ENCODE assay signal across 9 cellular contexts in genomic region chr11:121446752-121447156, GRCh38. TPM values are rescaled to one million over a fixed set of nuclear protein-coding genes. Genes with fewer than 3 reads are reported as not detected.
DNase-seq lines count a peak whose midpoint lies in the region; ATAC-seq, FAIRE-seq and TF ChIP-seq lines count a peak whose summit lies in the region.
"Had no signal": no experiment of that assay in that cellular context is flagged by ENCODE, and none has a peak within 500 bp of the region (broad histone marks: within the 10 kb centered on the region; RNA-seq: fewer than 3 reads in every experiment).

No MANE protein-coding gene starts in this region.

- no peak overlapping the region for H2BK12ac ChIP-seq in H9 (ENCODE audit: insufficient read length, low read depth, low read length)

- ATAC-seq in activated B cell treated with CpG ODN at 0.5 μM for 24 hours (ENCODE audit: low read depth) (peak; percentile 49), memory B cell (ENCODE audit: low read depth) (no peak), HG03442 (IDR thresholded peaks at IDR 0.05; ENCODE audit: unreplicated experiment) (no peak)

- no peak overlapping the region for H2BK20ac ChIP-seq in H9 (ENCODE audit: low read depth, low read length, poor library complexity, severe bottlenecking)

- no CpG with 5 or more reads among the region's 4 CpGs for WGBS in H9 (ENCODE audit: extremely low coverage, insufficient read length, low lambda C conversion rate)

- no peaks in the 10 kb centered on the region for H3K9me3 ChIP-seq in DOHH2 (ENCODE audit: control insufficient read depth, insufficient read depth, low read length)
- no peaks in the 10 kb centered on the region for H3K9me3 ChIP-seq in H9 (ENCODE audit: control insufficient read depth, low read depth, low read length)

- H3K79me2 ChIP-seq in DOHH2 (ENCODE audit: control insufficient read depth, low read length), result peaks cover 18% of the 10 kb centered on the region
- H3K79me2 ChIP-seq in H9 (ENCODE audit: insufficient read depth, low read length), result no peaks in the 10 kb centered on the region

- no peak for TF ChIP-seq POLR2A in H54 (IDR thresholded peaks at IDR 0.05; ENCODE audit: low read depth, low read length)

- H2AFZ ChIP-seq in H9 (ENCODE audit: low read length), result no peak overlapping the region

- H3K4me2 ChIP-seq in DOHH2 (ENCODE audit: low read length) (peak overlapping the region; percentile 84), H9 (ENCODE audit: insufficient read depth, insufficient read length, low read length) (no peak overlapping the region)

- intact Hi-C loops in activated B cell treated with CpG ODN at 0.5 μM for 24 hours (cut with micrococcal nuclease), result loop anchor here (1.0 kb wide), 1 partner anchor 144 kb away; no protein-coding TSS in a partner anchor

- peaks cover 60% of the 10 kb centered on the region for H3F3A ChIP-seq in DOHH2 (ENCODE audit: control insufficient read depth, insufficient read depth)

- H3K27me3 ChIP-seq in DOHH2 (ENCODE audit: control insufficient read depth, low read length) (no peaks in the 10 kb centered on the region), H9 (ENCODE audit: insufficient read depth, low read length) (no peaks in the 10 kb centered on the region)

- no peaks in the 10 kb centered on the region for H3K23me2 ChIP-seq in H9 (ENCODE audit: insufficient read length, low read depth, low read length, poor library complexity, severe bottlenecking)

- H2BK5ac ChIP-seq in H9 (ENCODE audit: insufficient read length, low read length), result no peak overlapping the region

- H3K9ac ChIP-seq in H9 (ENCODE audit: extremely low read depth, insufficient read length, low read length), result no peak overlapping the region

- no peak overlapping the region for H2BK15ac ChIP-seq in H9 (ENCODE audit: low read depth, low read length)

- H3K4me3 Mint-ChIP-seq in H9 (no peak overlapping the region; a peak in 1 of 5 replicates), activated B cell treated with CpG ODN at 0.5 μM for 24 hours (peak overlapping the region; percentile 66), memory B cell (no peak overlapping the region)
- H3K4me3 Mint-ChIP-seq: activated naive CD8-positive, alpha-beta T cell treated with anti-CD3 and anti-CD28 coated beads, Interleukin-2, amount 10 ng/mL, durations not matched to agents 7 days and 5 days had no signal

- H3K27ac ChIP-seq in DOHH2 (ENCODE audit: low read depth, low read length), result peak overlapping the region; percentile 97
- H3K27ac ChIP-seq in H9 (ENCODE audit: insufficient read length, low read depth, low read length), result no peak overlapping the region

- H3K4me1 Mint-ChIP-seq in H9 (peaks cover 44 to 63% of the 10 kb centered on the region in 2 experiments), activated B cell treated with CpG ODN at 0.5 μM for 24 hours (peaks cover 76% of the 10 kb centered on the region), memory B cell (peaks cover 45% of the 10 kb centered on the region)

- no peak overlapping the region for H4K5ac ChIP-seq in H9 (ENCODE audit: insufficient read length, low read depth, low read length)

- H3K27me3 Mint-ChIP-seq in H9 (ENCODE audit: low read depth), result peaks cover 13% of the 10 kb centered on the region
- H3K27me3 Mint-ChIP-seq in activated B cell treated with CpG ODN at 0.5 μM for 24 hours, result no peaks in the 10 kb centered on the region
- peaks cover 6% of the 10 kb centered on the region for H3K27me3 Mint-ChIP-seq in memory B cell
- H3K27me3 Mint-ChIP-seq: activated naive CD8-positive, alpha-beta T cell treated with anti-CD3 and anti-CD28 coated beads, Interleukin-2, amount 10 ng/mL, durations not matched to agents 7 days and 5 days had no signal

- no peak overlapping the region for H4K8ac ChIP-seq in H9 (replicated peaks; ENCODE audit: insufficient read length, low read depth, low read length)

- FAIRE-seq in H54 (lab: Jason Lieb, UNC), result no peak

- H3K79me1 ChIP-seq in H9 (ENCODE audit: insufficient read depth, low read depth, low read length, poor library complexity, severe bottlenecking), result no peaks in the 10 kb centered on the region

- no peak overlapping the region for H2AK5ac ChIP-seq in H9 (ENCODE audit: insufficient read length, low read length)

- H3K4ac ChIP-seq in H9 (ENCODE audit: low read depth, low read length), result no peak overlapping the region

- no peaks in the 10 kb centered on the region for H4K20me1 ChIP-seq in DOHH2 (ENCODE audit: control insufficient read depth, insufficient read depth, low read depth, low read length)
- H4K20me1 ChIP-seq in H9 (ENCODE audit: control insufficient read depth, insufficient read depth, insufficient read length), result no peaks in the 10 kb centered on the region

- no peak overlapping the region for H3K23ac ChIP-seq in H9 (ENCODE audit: insufficient read length, low read depth, low read length)

- H3K27ac Mint-ChIP-seq in H9 (no peak overlapping the region), activated B cell treated with CpG ODN at 0.5 μM for 24 hours (peak overlapping the region; percentile 80), memory B cell (peak overlapping the region; percentile 7)

- H3K14ac ChIP-seq in H9 (ENCODE audit: insufficient read depth, low read length), result no peak overlapping the region

- H3K9me3 Mint-ChIP-seq in H9 (no peaks in the 10 kb centered on the region), activated B cell treated with CpG ODN at 0.5 μM for 24 hours (no peaks in the 10 kb centered on the region), memory B cell (no peaks in the 10 kb centered on the region)
- H3K9me3 Mint-ChIP-seq: activated naive CD8-positive, alpha-beta T cell treated with anti-CD3 and anti-CD28 coated beads, Interleukin-2, amount 10 ng/mL, durations not matched to agents 7 days and 5 days had no signal

- peaks cover 49% of the 10 kb centered on the region for H3K36me3 ChIP-seq in DOHH2 (ENCODE audit: control insufficient read depth, low read length)

- no peak for DNase-seq in H9
- DNase-seq in activated B cell treated with CpG ODN at 0.5 μM for 24 hours, result no peak
- no peak for DNase-seq in memory B cell (ENCODE audit: low spot score in 2 of 2)
- DNase-seq in H54 (ENCODE audit: insufficient read length, low spot score), result no peak
- DNase-seq in GF-D8 (lab: John Stamatoyannopoulos, UW), result no peak
- DNase-seq: activated naive CD8-positive, alpha-beta T cell treated with anti-CD3 and anti-CD28 coated beads, Interleukin-2, amount 10 ng/mL, durations not matched to agents 7 days and 5 days; NCI-H226 had no signal

- H3T11ph ChIP-seq in H9 (ENCODE audit: low read length), result no peak overlapping the region

- TF ChIP-seq CTCF in DOHH2 (IDR thresholded peaks at IDR 0.05; ENCODE audit: low read depth, low read length, poor library complexity, severe bottlenecking) (peak; percentile 49), H9 (conservative IDR thresholded peaks at IDR 0.05) (peak; percentile 51), activated B cell treated with CpG ODN at 0.5 μM for 24 hours (IDR thresholded peaks at IDR 0.05) (no peak)

- no peak overlapping the region for H3K56ac ChIP-seq in H9 (ENCODE audit: insufficient read length, low read depth, low read length)

- H3K18ac ChIP-seq in H9 (ENCODE audit: insufficient read length, low read depth, low read length), result no peak overlapping the region

- H3K4me1 ChIP-seq in DOHH2 (ENCODE audit: control insufficient read depth, low read length) (peaks cover 90% of the 10 kb centered on the region), H9 (ENCODE audit: insufficient read depth, low read length) (peaks cover 5% of the 10 kb centered on the region; the same call in 1 of the 2 replicates)

- H3K4me3 ChIP-seq in DOHH2 (ENCODE audit: low read length), result peak overlapping the region; percentile 95

- CTCF ChIA-PET in activated B cell treated with CpG ODN at 0.5 μM for 24 hours (lab: Charles Lee), result interaction anchor here (0.7 to 2.9 kb wide), 5 partner anchors 17 to 145 kb away, joined by 3 to 12 read pairs (median 8); no protein-coding TSS in a partner anchor

- no peak overlapping the region for H2BK120ac ChIP-seq in H9 (ENCODE audit: low read depth, low read length, poor library complexity, severe bottlenecking)

- no peaks in the 10 kb centered on the region for H3K9me2 ChIP-seq in DOHH2 (replicated peaks; ENCODE audit: control insufficient read depth, low read length)

- peaks cover 0 to 2% (median 0%) of the 10 kb centered on the region in 3 experiments; a peak in 1 of 7 replicates for H3K36me3 Mint-ChIP-seq in H9 (ENCODE audit: insufficient read depth in 1 of 3, low read depth in 3 of 3)
- peaks cover 8% of the 10 kb centered on the region for H3K36me3 Mint-ChIP-seq in activated B cell treated with CpG ODN at 0.5 μM for 24 hours (ENCODE audit: low read depth)
- no peaks in the 10 kb centered on the region for H3K36me3 Mint-ChIP-seq in memory B cell

- POLR2A ChIA-PET in activated B cell treated with CpG ODN at 0.5 μM for 24 hours (lab: Charles Lee), result interaction anchor here (0.7 to 7.4 kb wide), 14 partner anchors 10 to 144 kb away, joined by 3 to 192 read pairs (median 7); no protein-coding TSS in a partner anchor

- H4K91ac ChIP-seq in H9 (ENCODE audit: insufficient read length, low read depth, low read length), result no peak overlapping the region

RNA-seq across cellular contexts. Expression of gene SORL1, which starts 5.4 kb away (rescaled TPM):
- total RNA-seq in H9 (2021) (64.4 and 68.3 TPM in 2 replicates), activated B cell treated with CpG ODN at 0.5 μM for 24 hours (159 and 180 TPM in 2 replicates)

Comparison
In these comparisons a context has a peak if more than half of its experiments do, and no peak if none do; other contexts are left out.
1. H3K27ac Mint-ChIP-seq: peak in activated B cell treated with CpG ODN at 0.5 μM for 24 hours (single experiment) and memory B cell (single experiment); none in H9 (0 of 3).